Comparison of ENCODE assay signal across 8 cellular contexts in genomic region chr22:40179535-40179934, GRCh38. TPM values are rescaled to one million over a fixed set of nuclear protein-coding genes. Genes with fewer than 3 reads are reported as not detected.
DNase-seq lines count a peak whose midpoint lies in the region; ATAC-seq, FAIRE-seq and TF ChIP-seq lines count a peak whose summit lies in the region.

No MANE protein-coding gene starts in this region.

- H3K4me1 Mint-ChIP-seq in CD4-positive, alpha-beta T cell (ENCODE audit: low read depth) = peaks cover 86% of the 10 kb centered on the region
- H3K4me1 Mint-ChIP-seq in endothelial cell (ENCODE audit: unreplicated experiment) = peaks cover 54% of the 10 kb centered on the region

- peaks cover 24% of the 10 kb centered on the region for H3K36me3 Mint-ChIP-seq in CD4-positive, alpha-beta T cell (ENCODE audit: low read depth)
- H3K36me3 Mint-ChIP-seq in endothelial cell (ENCODE audit: low read depth, unreplicated experiment) = peaks cover 8% of the 10 kb centered on the region

- H3K27me3 ChIP-seq in CD4-positive, alpha-beta T cell (ENCODE audit: control insufficient read depth, insufficient read depth, low read length) = no peaks in the 10 kb centered on the region
- H3K27me3 ChIP-seq in NT2/D1 (ENCODE audit: insufficient read depth, insufficient read length) = no peaks in the 10 kb centered on the region
- H3K27me3 ChIP-seq in neuron (ENCODE audit: insufficient read depth, low read length) = no peaks in the 10 kb centered on the region

- H3K4me3 ChIP-seq in NT2/D1 (ENCODE audit: insufficient read length, low read depth) (peak overlapping the region; percentile 50), neuron (ENCODE audit: low read length) (peak overlapping the region; percentile 97)

- H3K9ac ChIP-seq in NT2/D1 (ENCODE audit: insufficient read length, low read depth) = peak overlapping the region; percentile 90

- peak overlapping the region; percentile 72 for H3K27ac ChIP-seq in CD4-positive, alpha-beta T cell (ENCODE audit: low read depth, low read length)

- no peaks in the 10 kb centered on the region for H3K9me3 ChIP-seq in CD4-positive, alpha-beta T cell (ENCODE audit: control insufficient read depth, low read length)
- H3K9me3 ChIP-seq in NT2/D1 (ENCODE audit: insufficient read depth, low read length) = no peaks in the 10 kb centered on the region
- no peaks in the 10 kb centered on the region for H3K9me3 ChIP-seq in neuron (ENCODE audit: low read length)

- H2AFZ ChIP-seq in neuron (ENCODE audit: low read depth, low read length) = no peak overlapping the region

- no peak for ATAC-seq in CD4-positive, alpha-beta T cell (ENCODE audit: poor library complexity)
- no peak for ATAC-seq in HG02571 (IDR thresholded peaks at IDR 0.05; ENCODE audit: unreplicated experiment)

- peak overlapping the region; percentile 90 for H3K4me3 Mint-ChIP-seq in CD4-positive, alpha-beta T cell
- peak overlapping the region; percentile 94 for H3K4me3 Mint-ChIP-seq in endothelial cell (ENCODE audit: unreplicated experiment)

- no peak for DNase-seq in CD4-positive, alpha-beta T cell
- no peak for DNase-seq in NT2/D1 (ENCODE audit: low read depth, low spot score)
- DNase-seq in endothelial cell (ENCODE audit: low spot score) = no peak
- DNase-seq in Kasumi-1 (lab: John Stamatoyannopoulos, UW) = no peak
- no peak for DNase-seq in D721Med (ENCODE audit: insufficient read length, low spot score)
- DNase-seq in central memory CD4-positive, alpha-beta T cell = no peak

- H3K36me3 ChIP-seq in NT2/D1 (ENCODE audit: insufficient read depth, insufficient read length, low read length) = peaks cover 3% of the 10 kb centered on the region
- no peaks in the 10 kb centered on the region for H3K36me3 ChIP-seq in neuron (ENCODE audit: insufficient read depth, low read length)

- FAIRE-seq in D721Med (lab: Jason Lieb, UNC) = no peak

- intact Hi-C loops in CD4-positive, alpha-beta T cell (cut with DNase I, micrococcal nuclease) = loop anchor here (5.0 to 10.0 kb wide), 6 partner anchors 38 to 645 kb away; partner anchors contain the start of genes RPS19BP1 (in 2 of the 2) and MRTFA (in 1 of the 2)

- no peaks in the 10 kb centered on the region for H3K27me3 Mint-ChIP-seq in CD4-positive, alpha-beta T cell
- peaks cover 4% of the 10 kb centered on the region for H3K27me3 Mint-ChIP-seq in endothelial cell (ENCODE audit: unreplicated experiment)

- no peak for TF ChIP-seq CTCF in CD4-positive, alpha-beta T cell (IDR thresholded peaks at IDR 0.05)
- no peak for TF ChIP-seq CTCF in endothelial cell (IDR thresholded peaks at IDR 0.05; ENCODE audit: unreplicated experiment)
- no peak for TF ChIP-seq CTCF in D721Med (IDR thresholded peaks at IDR 0.05; ENCODE audit: insufficient read depth, missing control alignments)

- H3K4me1 ChIP-seq in NT2/D1 (ENCODE audit: insufficient read depth, insufficient read length) = no peaks in the 10 kb centered on the region
- peaks cover 55% of the 10 kb centered on the region for H3K4me1 ChIP-seq in neuron (ENCODE audit: insufficient read depth, low read length)

- CTCF ChIA-PET in CD4-positive, alpha-beta T cell (lab: Charles Lee) = interaction anchor here (1.0 to 3.9 kb wide), 7 partner anchors 14 to 169 kb away, joined by 3 to 12 read pairs (median 5); no protein-coding TSS in a partner anchor

- POLR2A ChIA-PET in CD4-positive, alpha-beta T cell (lab: Charles Lee) = interaction anchor here (0.7 to 4.7 kb wide), 11 partner anchors 21 to 660 kb away, joined by 3 to 80 read pairs (median 3); partner anchors contain the start of genes ADSL and ATF4

- H3K27ac Mint-ChIP-seq in CD4-positive, alpha-beta T cell = peak overlapping the region; percentile 90
- H3K27ac Mint-ChIP-seq in endothelial cell (ENCODE audit: unreplicated experiment) = peak overlapping the region; percentile 93

- no peaks in the 10 kb centered on the region for H3K9me3 Mint-ChIP-seq in CD4-positive, alpha-beta T cell
- H3K9me3 Mint-ChIP-seq in endothelial cell (ENCODE audit: unreplicated experiment) = no peaks in the 10 kb centered on the region

RNA-seq across cellular contexts. Expression of gene TNRC6B, which starts 1.8 kb away (rescaled TPM):
- 100 to 1,000 TPM; 110 to 111 TPM for total RNA-seq in CD4-positive, alpha-beta T cell
- 53.4 TPM for total RNA-seq in endothelial cell (ENCODE audit: unreplicated experiment)
